ENCODE assay signal across 8 cellular contexts in the genomic region with DNA sequence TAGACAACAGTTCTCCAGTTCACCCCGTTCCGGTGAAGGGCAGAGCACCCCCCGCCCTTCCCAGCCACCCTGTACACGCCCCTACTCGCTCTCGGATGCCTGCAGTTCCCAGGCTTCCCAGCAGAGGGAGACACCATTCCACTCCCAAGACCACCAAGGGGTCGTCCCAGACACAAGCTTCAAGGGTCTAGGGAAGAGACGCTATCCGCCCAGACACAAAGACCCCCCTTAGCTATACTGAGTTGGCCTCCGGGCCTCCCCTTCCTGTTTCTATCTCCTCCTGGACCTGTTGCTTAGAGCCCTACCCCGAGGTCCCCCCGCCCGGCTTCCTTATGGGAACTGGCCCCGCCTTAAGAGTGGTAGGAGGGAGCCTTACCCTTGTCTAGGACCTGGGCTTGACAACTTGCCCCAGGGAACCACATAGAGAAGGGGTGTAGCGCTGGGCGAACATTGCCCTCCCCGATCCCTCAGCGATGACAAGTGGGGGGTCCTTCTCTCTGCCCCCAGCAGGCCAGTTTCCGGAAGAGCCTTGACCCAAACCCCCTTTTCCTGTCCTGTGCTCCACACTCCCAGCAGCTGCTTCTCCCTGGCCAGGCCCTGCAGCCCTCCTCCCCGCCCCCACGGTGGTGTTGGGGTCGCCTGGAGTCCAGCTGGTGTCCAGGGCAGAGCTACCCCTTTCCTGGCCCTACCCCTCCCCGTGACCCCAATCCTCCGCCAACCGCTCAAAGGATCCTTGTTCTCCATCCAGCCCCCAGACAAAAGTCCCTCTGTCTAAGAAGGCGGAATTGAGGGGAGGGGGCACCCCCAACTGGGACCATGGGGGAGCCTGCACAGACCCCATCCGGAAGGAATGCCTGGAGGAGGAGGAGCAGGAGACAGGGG. TPM values are rescaled to one million over a fixed set of nuclear protein-coding genes. Genes with fewer than 3 reads are reported as not detected.
DNase-seq lines count a peak whose midpoint lies in the region; ATAC-seq and TF ChIP-seq lines count a peak whose summit lies in the region.

No MANE protein-coding gene starts in this region.

- H3K27me3 ChIP-seq in dorsolateral prefrontal cortex = no peaks in the 10 kb centered on the region

- peak; percentile 54 for DNase-seq in GDM1 (lab: John Stamatoyannopoulos, UW)
- DNase-seq in MV-4-11 (lab: John Stamatoyannopoulos, UW) = peak; percentile 22
- peak; percentile 49 to 59 for DNase-seq in activated CD4-positive, alpha-beta T cell treated with anti-CD3 and anti-CD28 coated beads, Interleukin-2, amount 50 U/mL, for 24 hours (ENCODE audit: low read depth in 1 of 2, low spot score in 1 of 2)
- peak in 9 of 10 donors; percentile 78 to 90 (median 86) for DNase-seq in dorsolateral prefrontal cortex
- DNase-seq in left lobe of liver (ENCODE audit: low spot score) = no peak
- peak; percentile 62 for DNase-seq in stimulated activated CD4-positive, alpha-beta T cell treated with anti-CD3 and anti-CD28 coated beads, Interleukin-1b, Interleukin-23, amount 100 ng/mL, for 48 hours

- H3K4me3 ChIP-seq in dorsolateral prefrontal cortex = peak overlapping the region in 57 of 59 donors; percentile 2 to 65 (median 45)

- TF ChIP-seq CTCF in dorsolateral prefrontal cortex (IDR thresholded peaks at IDR 0.05 in 54 of 56, conservative IDR thresholded peaks at IDR 0.05 in 2 of 56; ENCODE audit: low read depth in 1 of 56, partially characterized antibody in 56 of 56) = peak; percentile 64 to 99 (median 96)

- peak overlapping the region; percentile 78 to 99 (median 96) for H3K27ac ChIP-seq in dorsolateral prefrontal cortex

- ATAC-seq in left lobe of liver (peak; percentile 84), HG03354 (IDR thresholded peaks at IDR 0.05; ENCODE audit: poor library complexity, severe bottlenecking, unreplicated experiment) (no peak), HG03457 (IDR thresholded peaks at IDR 0.05; ENCODE audit: unreplicated experiment) (no peak)

- intact Hi-C loops in dorsolateral prefrontal cortex (cut with DNase I) = loop anchor here (1.0 to 2.0 kb wide), 2 partner anchors 20 kb away; a partner anchor contains a TSS

RNA-seq across cellular contexts. Expression of a gene that starts 0.7 kb away (rescaled TPM):
- 10 to 100 TPM in 2 of 120 experiments, 1 to 10 TPM in 110, under 1 TPM in 5, not detected in 3; 0.55 to 17.3 (median 3.3) TPM for total RNA-seq in dorsolateral prefrontal cortex
- 1.4 TPM for total RNA-seq in left lobe of liver

RNA-seq across cellular contexts. Expression of a gene that starts 20.0 kb away (rescaled TPM):
- total RNA-seq in dorsolateral prefrontal cortex (100 to 1,000 TPM in 9 of 120 experiments, 10 to 100 TPM in 111; 44.4 to 136 (median 72.9) TPM), left lobe of liver (1.9 TPM)

RNA-seq across cellular contexts. Expression of a gene that starts 23.7 kb away (rescaled TPM):
- total RNA-seq in dorsolateral prefrontal cortex = 100 to 1,000 TPM in 117 of 120 experiments, 10 to 100 TPM in 3; 86.4 to 482 (median 185) TPM
- 280 TPM for total RNA-seq in left lobe of liver

RNA-seq across cellular contexts. Expression of a gene that starts 28.2 kb away (rescaled TPM):
- total RNA-seq in dorsolateral prefrontal cortex (100 to 1,000 TPM in 116 of 120 experiments, 10 to 100 TPM in 4; 72.7 to 214 (median 155) TPM), left lobe of liver (0.60 TPM)

RNA-seq across cellular contexts. Expression of a gene that starts 39.6 kb away (rescaled TPM):
- total RNA-seq in dorsolateral prefrontal cortex = 10 to 100 TPM in 101 of 120 experiments, 1 to 10 TPM in 19; 5.8 to 36.4 (median 14.0) TPM
- 7.6 TPM for total RNA-seq in left lobe of liver

Comparison
In these comparisons a context has a peak if more than half of its experiments do, and no peak if none do; other contexts are left out.
1. RNA of a gene that starts 20.0 kb away (total RNA-seq): 44.4 to 136 TPM in dorsolateral prefrontal cortex; 1.9 TPM in left lobe of liver (single experiment); every median in the first group is over 10 times any median in the second.